ENCODE assay signal across 1 cellular context in genomic region chr10:92567952-92568600, GRCh38.
TF ChIP-seq lines count a peak whose summit lies in the region.

No MANE protein-coding gene starts in this region.

TF ChIP-seq in GM23338, 12 proteins besides CTCF, POLR2A, EP300 and RAD21 (continued from another document):
- TF ChIP-seq REST (IDR thresholded peaks at IDR 0.05; ENCODE audit: unreplicated experiment) (no peak), ETS1 (IDR thresholded peaks at IDR 0.05) (no peak), EZH2phosphoT487 (IDR thresholded peaks at IDR 0.05; ENCODE audit: unreplicated experiment) (no peak), NANOG (IDR thresholded peaks at IDR 0.05; ENCODE audit: borderline replicate concordance) (no peak), ZNF331 (CRISPR knock-in tag; IDR thresholded peaks at IDR 0.05; ENCODE audit: low read depth) (no peak), JUNB (IDR thresholded peaks at IDR 0.05; ENCODE audit: unreplicated experiment) (no peak), EZH2 (IDR thresholded peaks at IDR 0.05; ENCODE audit: low read depth, unreplicated experiment) (no peak), POLR2AphosphoS5 (IDR thresholded peaks at IDR 0.05; ENCODE audit: low read depth) (no peak), CREB1 (CRISPR knock-in tag; IDR thresholded peaks at IDR 0.05; ENCODE audit: low read depth) (no peak), ZNF114 (CRISPR knock-in tag; IDR thresholded peaks at IDR 0.05) (no peak)
